ENCODE assay signal across 14 cellular contexts in genomic region chr5:77638204-77638762, GRCh38. TPM values are rescaled to one million over a fixed set of nuclear protein-coding genes. Genes with fewer than 3 reads are reported as not detected.
DNase-seq lines count a peak whose midpoint lies in the region; ATAC-seq and TF ChIP-seq lines count a peak whose summit lies in the region.
"Had no signal": no experiment of that assay in that cellular context is flagged by ENCODE, and none has a peak within 500 bp of the region (broad histone marks: within the 10 kb centered on the region; RNA-seq: fewer than 3 reads in every experiment).

OTP (minus strand) TSS chr5:77638713; CDS start chr5:77638549, 164 bp downstream.

- peaks cover 8% of the 10 kb centered on the region for H3K36me3 Mint-ChIP-seq in natural killer cell treated with Interleukin-12 subunit alpha and Interleukin-12 subunit beta and Interleukin-15 and Interleukin-18, amount 100 ng/mL, for 72 hours
- H3K36me3 Mint-ChIP-seq in natural killer cell (peaks cover 9% of the 10 kb centered on the region), type B pancreatic cell (no peaks in the 10 kb centered on the region)
- peaks cover 16% of the 10 kb centered on the region for H3K36me3 Mint-ChIP-seq in activated CD8-positive, alpha-beta T cell treated with anti-CD3 and anti-CD28 coated beads, Interleukin-2, amount 10 ng/mL, durations not matched to agents 7 days and 5 days (ENCODE audit: low read depth)

- TF ChIP-seq POLR2A in prostate gland (IDR thresholded peaks at IDR 0.05) = no peak

- 14% methylated on average over 22 of the region's 22 CpGs for WGBS in prostate gland

- CTCF ChIA-PET in activated CD8-positive, alpha-beta T cell treated with anti-CD3 and anti-CD28 coated beads, Interleukin-2, amount 10 ng/mL, durations not matched to agents 7 days and 5 days (lab: Charles Lee) = no interaction called here

- TF ChIP-seq CTCF in natural killer cell (IDR thresholded peaks at IDR 0.05) (no peak), type B pancreatic cell (conservative IDR thresholded peaks at IDR 0.05) (no peak), prostate gland (IDR thresholded peaks at IDR 0.05) (no peak)

- no peaks in the 10 kb centered on the region for H3K9me3 ChIP-seq in prostate gland

- H3K4me3 ChIP-seq in prostate gland = no peak within 1 kb of the TSS

- DNase-seq in natural killer cell treated with Interleukin-12 subunit alpha and Interleukin-12 subunit beta and Interleukin-15 and Interleukin-18, amount 100 ng/mL, for 72 hours (ENCODE audit: low spot score) = no peak
- DNase-seq in natural killer cell (no peak), iPS-NIHi11 (ENCODE audit: low spot score) (peak; percentile 27), type B pancreatic cell (ENCODE audit: extremely low spot score, unreplicated experiment) (no peak), glomerular visceral epithelial cell (ENCODE audit: extremely low spot score) (no peak), prostate gland (ENCODE audit: low spot score) (no peak), sciatic nerve (ENCODE audit: low spot score) (no peak)
- DNase-seq in activated CD8-positive, alpha-beta T cell treated with anti-CD3 and anti-CD28 coated beads, Interleukin-2, amount 10 ng/mL, durations not matched to agents 7 days and 5 days = no peak
- DNase-seq: GDM1, hypothalamus, mammary epithelial cell, NCI-H1436 had no signal

- H3K27me3 ChIP-seq in prostate gland (replicated peaks; ENCODE audit: insufficient read depth) = peaks cover 62% of the 10 kb centered on the region

- H3K27ac ChIP-seq in prostate gland = no peak within 1 kb of the TSS

- peak within 1 kb of the TSS in 1 of 2 donors; percentile 55 for H3K27ac Mint-ChIP-seq in natural killer cell treated with Interleukin-12 subunit alpha and Interleukin-12 subunit beta and Interleukin-15 and Interleukin-18, amount 100 ng/mL, for 72 hours
- H3K27ac Mint-ChIP-seq in natural killer cell = peak within 1 kb of the TSS in 1 of 2 donors; percentile 77
- peak within 1 kb of the TSS; percentile 48 for H3K27ac Mint-ChIP-seq in activated CD8-positive, alpha-beta T cell treated with anti-CD3 and anti-CD28 coated beads, Interleukin-2, amount 10 ng/mL, durations not matched to agents 7 days and 5 days
- H3K27ac Mint-ChIP-seq in type B pancreatic cell = peak within 1 kb of the TSS; percentile 20

- intact Hi-C loops in natural killer cell (cut with micrococcal nuclease) = no loop called here
- intact Hi-C loops in prostate gland (cut with DNase I) = no loop called here
- intact Hi-C loops in sciatic nerve (cut with DNase I) = no loop called here

- H3K36me3 ChIP-seq in prostate gland = no peaks in the 10 kb centered on the region

- peaks cover 6 to 14% of the 10 kb centered on the region in 2 donors for H3K4me1 Mint-ChIP-seq in natural killer cell treated with Interleukin-12 subunit alpha and Interleukin-12 subunit beta and Interleukin-15 and Interleukin-18, amount 100 ng/mL, for 72 hours (ENCODE audit: low read depth in 2 of 2)
- H3K4me1 Mint-ChIP-seq in natural killer cell (peaks cover 6 to 15% of the 10 kb centered on the region in 2 donors), type B pancreatic cell (ENCODE audit: unreplicated experiment) (no peaks in the 10 kb centered on the region)
- peaks cover 11% of the 10 kb centered on the region for H3K4me1 Mint-ChIP-seq in activated CD8-positive, alpha-beta T cell treated with anti-CD3 and anti-CD28 coated beads, Interleukin-2, amount 10 ng/mL, durations not matched to agents 7 days and 5 days (ENCODE audit: low read depth)

- H3K4me1 ChIP-seq in prostate gland (replicated peaks) = no peaks in the 10 kb centered on the region

- H3K9me3 Mint-ChIP-seq in natural killer cell treated with Interleukin-12 subunit alpha and Interleukin-12 subunit beta and Interleukin-15 and Interleukin-18, amount 100 ng/mL, for 72 hours = no peaks in the 10 kb centered on the region
- peaks cover 0 to 3% of the 10 kb centered on the region in 2 donors for H3K9me3 Mint-ChIP-seq in natural killer cell
- H3K9me3 Mint-ChIP-seq in activated CD8-positive, alpha-beta T cell treated with anti-CD3 and anti-CD28 coated beads, Interleukin-2, amount 10 ng/mL, durations not matched to agents 7 days and 5 days (ENCODE audit: insufficient read depth) = no peaks in the 10 kb centered on the region
- no peaks in the 10 kb centered on the region for H3K9me3 Mint-ChIP-seq in type B pancreatic cell

- no peak for ATAC-seq in natural killer cell treated with Interleukin-12 subunit alpha and Interleukin-12 subunit beta and Interleukin-15 and Interleukin-18, amount 100 ng/mL, for 72 hours
- no peak for ATAC-seq in natural killer cell
- ATAC-seq in activated CD8-positive, alpha-beta T cell treated with anti-CD3 and anti-CD28 coated beads, Interleukin-2, amount 10 ng/mL, durations not matched to agents 7 days and 5 days = no peak
- no peak for ATAC-seq in sciatic nerve

- POLR2A ChIA-PET in activated CD8-positive, alpha-beta T cell treated with anti-CD3 and anti-CD28 coated beads, Interleukin-2, amount 10 ng/mL, durations not matched to agents 7 days and 5 days (lab: Charles Lee) = no interaction called here

- peak within 1 kb of the TSS; percentile 47 for H3K4me3 Mint-ChIP-seq in natural killer cell treated with Interleukin-12 subunit alpha and Interleukin-12 subunit beta and Interleukin-15 and Interleukin-18, amount 100 ng/mL, for 72 hours
- H3K4me3 Mint-ChIP-seq in natural killer cell (no peak within 1 kb of the TSS), type B pancreatic cell (peak within 1 kb of the TSS; percentile 53)
- peak within 1 kb of the TSS; percentile 55 for H3K4me3 Mint-ChIP-seq in activated CD8-positive, alpha-beta T cell treated with anti-CD3 and anti-CD28 coated beads, Interleukin-2, amount 10 ng/mL, durations not matched to agents 7 days and 5 days

- H3K27me3 Mint-ChIP-seq in natural killer cell treated with Interleukin-12 subunit alpha and Interleukin-12 subunit beta and Interleukin-15 and Interleukin-18, amount 100 ng/mL, for 72 hours = peaks cover 48 to 75% of the 10 kb centered on the region in 2 donors
- peaks cover 60 to 74% of the 10 kb centered on the region in 2 donors for H3K27me3 Mint-ChIP-seq in natural killer cell (ENCODE audit: low read depth in 2 of 2)
- H3K27me3 Mint-ChIP-seq in activated CD8-positive, alpha-beta T cell treated with anti-CD3 and anti-CD28 coated beads, Interleukin-2, amount 10 ng/mL, durations not matched to agents 7 days and 5 days (ENCODE audit: low read depth) = peaks cover 70% of the 10 kb centered on the region
- H3K27me3 Mint-ChIP-seq in type B pancreatic cell = peaks cover 97% of the 10 kb centered on the region

RNA-seq across cellular contexts. Expression of gene OTP, which starts in this region (rescaled TPM):
- total RNA-seq in natural killer cell treated with Interleukin-12 subunit alpha and Interleukin-12 subunit beta and Interleukin-15 and Interleukin-18, amount 100 ng/mL, for 72 hours = not detected
- total RNA-seq in natural killer cell (not detected), type B pancreatic cell (ENCODE audit: low replicate concordance) (0.17 and 0.31 TPM in 2 replicates), prostate gland (not detected), sciatic nerve (not detected)
- not detected for total RNA-seq in activated CD8-positive, alpha-beta T cell treated with anti-CD3 and anti-CD28 coated beads, Interleukin-2, amount 10 ng/mL, durations not matched to agents 7 days and 5 days
- total RNA-seq: bronchial epithelial cell, renal cortical epithelial cell had no signal
